Comparison of ENCODE assay signal across 1 cellular context in genomic region chr2:21019000-21019677, GRCh38.
TF ChIP-seq lines count a peak whose summit lies in the region.

No MANE protein-coding gene starts in this region.

TF ChIP-seq in HepG2, 621 proteins besides CTCF, POLR2A, EP300 and RAD21 (continued from another document and continues in another):
- TF ChIP-seq ATF5 (CRISPR knock-in tag; IDR thresholded peaks at IDR 0.05; ENCODE audit: low read depth) (0 out of 2 replicates have a peak, but pooled peaks have one; percentile 52), TSC22D2 (CRISPR knock-in tag; IDR thresholded peaks at IDR 0.05; ENCODE audit: borderline replicate concordance) (no peak), ZNF576 (CRISPR knock-in tag; IDR thresholded peaks at IDR 0.05) (0 out of 2 replicates have a peak, but pooled peaks have one; percentile 56), PBX3 (CRISPR knock-in tag; IDR thresholded peaks at IDR 0.05; ENCODE audit: borderline replicate concordance) (no peak), ONECUT2 (CRISPR knock-in tag; IDR thresholded peaks at IDR 0.05) (no peak), CC2D1A (CRISPR knock-in tag; IDR thresholded peaks at IDR 0.05) (0 out of 2 replicates have a peak, but pooled peaks have one; percentile 69), KDM3A (CRISPR knock-in tag; IDR thresholded peaks at IDR 0.05; ENCODE audit: low read depth) (no peak), ZNF557 (CRISPR knock-in tag; IDR thresholded peaks at IDR 0.05) (no peak), ZNF775 (CRISPR knock-in tag; IDR thresholded peaks at IDR 0.05; ENCODE audit: borderline replicate concordance) (no peak), ZNF790 (CRISPR knock-in tag; IDR thresholded peaks at IDR 0.05; ENCODE audit: borderline replicate concordance) (no peak; the same call in 1 of the 2 replicates), ZFAT (CRISPR knock-in tag; conservative IDR thresholded peaks at IDR 0.05) (no peak), SYNCRIP (IDR thresholded peaks at IDR 0.05; ENCODE audit: insufficient read depth, low read depth, low read length) (no peak), IRX3 (CRISPR knock-in tag; IDR thresholded peaks at IDR 0.05; ENCODE audit: borderline replicate concordance, low read depth) (peak; percentile 27; the same call in 1 of the 2 replicates), ZNF614 (CRISPR knock-in tag; IDR thresholded peaks at IDR 0.05; ENCODE audit: borderline replicate concordance) (0 out of 2 replicates have a peak, but pooled peaks have one; percentile 37), SP4 (CRISPR knock-in tag; IDR thresholded peaks at IDR 0.05) (peak; percentile 61; the same call in 1 of the 2 replicates), CENPX (CRISPR knock-in tag; IDR thresholded peaks at IDR 0.05) (no peak), ZNF280B (CRISPR knock-in tag; IDR thresholded peaks at IDR 0.05; ENCODE audit: borderline replicate concordance) (no peak), ZFP37 (CRISPR knock-in tag; IDR thresholded peaks at IDR 0.05; ENCODE audit: borderline replicate concordance) (0 out of 2 replicates have a peak, but pooled peaks have one; percentile 84), MAX (IDR thresholded peaks at IDR 0.05) (no peak), CSRNP2 (CRISPR knock-in tag; conservative IDR thresholded peaks at IDR 0.05; ENCODE audit: low read depth) (no peak), ERF (CRISPR knock-in tag; IDR thresholded peaks at IDR 0.05) (peak; percentile 12; the same call in 1 of the 2 replicates), ZBED4 (CRISPR knock-in tag; IDR thresholded peaks at IDR 0.05; ENCODE audit: borderline replicate concordance) (no peak), HOXA3 (CRISPR knock-in tag; IDR thresholded peaks at IDR 0.05) (no peak), ZNF362 (CRISPR knock-in tag; IDR thresholded peaks at IDR 0.05; ENCODE audit: borderline replicate concordance) (no peak), ZNF232 (CRISPR knock-in tag; IDR thresholded peaks at IDR 0.05; ENCODE audit: borderline replicate concordance) (peak; percentile 49; the same call in 1 of the 2 replicates), ZNF407 (CRISPR knock-in tag; IDR thresholded peaks at IDR 0.05; ENCODE audit: not compliant biosample characterization) (no peak), ZZZ3 (CRISPR knock-in tag; IDR thresholded peaks at IDR 0.05; ENCODE audit: borderline replicate concordance) (no peak), LBX2 (CRISPR knock-in tag; IDR thresholded peaks at IDR 0.05; ENCODE audit: borderline replicate concordance) (no peak)
